8 cellular contexts compared by ENCODE assay signal in genomic region chr20:62832951-62833391, GRCh38. TPM values are rescaled to one million over a fixed set of nuclear protein-coding genes. Genes with fewer than 3 reads are reported as not detected.
A peak's percentile ranks its signal among the peaks of the same experiment; 100 is the strongest.
DNase-seq lines count a peak whose midpoint lies in the region; ATAC-seq, FAIRE-seq and TF ChIP-seq lines count a peak whose summit lies in the region.
"Had no signal": no experiment of that assay in that cellular context is flagged by ENCODE, and none has a peak within 500 bp of the region (broad histone marks: within the 10 kb centered on the region; RNA-seq: fewer than 3 reads in every experiment).

No MANE protein-coding gene starts in this region.

- no peak for DNase-seq in astrocyte (ENCODE audit: low read depth)
- peak; percentile 64 for DNase-seq in sigmoid colon
- DNase-seq in OCI-M1 (lab: John Stamatoyannopoulos, UW), result no peak
- no peak for DNase-seq in NCI-H524 treated with DMSO at 0.1 percent for 48 hours (lab: John Stamatoyannopoulos, UW)
- no peak for DNase-seq in H54 (ENCODE audit: insufficient read length, low spot score)

- no peak overlapping the region for H3K4me3 ChIP-seq in astrocyte (ENCODE audit: insufficient read depth, low read depth, low read length)
- no peak overlapping the region for H3K4me3 ChIP-seq in sigmoid colon

- H3K27me3 Mint-ChIP-seq in astrocyte (ENCODE audit: low read depth, unreplicated experiment), result no peaks in the 10 kb centered on the region

- H2AFZ ChIP-seq in astrocyte (ENCODE audit: low read depth, low read length), result peak overlapping the region; percentile 50

- H3K9me3 ChIP-seq in astrocyte (ENCODE audit: insufficient read depth, low read depth, low read length) (no peaks in the 10 kb centered on the region), sigmoid colon (no peaks in the 10 kb centered on the region)

- H3K4me2 ChIP-seq in astrocyte (ENCODE audit: low read length), result no peak overlapping the region

- TF ChIP-seq CTCF in astrocyte (IDR thresholded peaks at IDR 0.05; ENCODE audit: insufficient read depth, low read depth, low read length) (no peak), sigmoid colon (IDR thresholded peaks at IDR 0.05) (no peak)

- no peak for FAIRE-seq in astrocyte (lab: Jason Lieb, UNC)
- no peak for FAIRE-seq in H54 (lab: Jason Lieb, UNC)
- FAIRE-seq: bronchial epithelial cell had no signal

- no peak overlapping the region for H3K9ac ChIP-seq in astrocyte (ENCODE audit: low read length)

- H3K79me2 ChIP-seq in astrocyte (ENCODE audit: insufficient read depth, low read length), result no peaks in the 10 kb centered on the region

- no peaks in the 10 kb centered on the region for H3K36me3 ChIP-seq in astrocyte (ENCODE audit: insufficient read depth, low read length)
- no peaks in the 10 kb centered on the region for H3K36me3 ChIP-seq in sigmoid colon

- no peak for TF ChIP-seq EP300 in sigmoid colon (IDR thresholded peaks at IDR 0.05)

- WGBS in sigmoid colon, 2 donors, result 18 to 54% methylated on average over 14 of the region's 14 CpGs

- no peak overlapping the region for H3K27ac ChIP-seq in astrocyte (ENCODE audit: low read depth, low read length)
- H3K27ac ChIP-seq in sigmoid colon, result peak overlapping the region in 2 of 4 donors; percentile 46 to 50

- peaks cover 6% of the 10 kb centered on the region for H3K36me3 Mint-ChIP-seq in astrocyte (ENCODE audit: low read depth, unreplicated experiment)

- H4K20me1 ChIP-seq in astrocyte (ENCODE audit: insufficient read depth, low read length), result no peaks in the 10 kb centered on the region

- intact Hi-C loops in sigmoid colon (cut with DNase I), result no loop called here

- no peak overlapping the region for H3K27ac Mint-ChIP-seq in astrocyte (ENCODE audit: unreplicated experiment)

- ATAC-seq in GM19455 (IDR thresholded peaks at IDR 0.05; ENCODE audit: unreplicated experiment) (peak; percentile 26), HG03135 (IDR thresholded peaks at IDR 0.05; ENCODE audit: unreplicated experiment) (peak; percentile 12)

- no peak for TF ChIP-seq POLR2A in sigmoid colon (IDR thresholded peaks at IDR 0.05)
- no peak for TF ChIP-seq POLR2A in H54 (IDR thresholded peaks at IDR 0.05; ENCODE audit: low read depth, low read length)

- H3K4me3 Mint-ChIP-seq in astrocyte (ENCODE audit: unreplicated experiment), result no peak overlapping the region

- H3K4me1 ChIP-seq in astrocyte (ENCODE audit: insufficient read depth, low read length), result peaks cover 3% of the 10 kb centered on the region
- H3K4me1 ChIP-seq in sigmoid colon, result peaks cover 0 to 23% (median 15%) of the 10 kb centered on the region in 4 donors

- H3K9me3 Mint-ChIP-seq in astrocyte (ENCODE audit: unreplicated experiment), result no peaks in the 10 kb centered on the region

- no peaks in the 10 kb centered on the region for H3K27me3 ChIP-seq in astrocyte (ENCODE audit: insufficient read depth, low read length)
- peaks cover 0 to 9% (median under 1%) of the 10 kb centered on the region in 3 donors for H3K27me3 ChIP-seq in sigmoid colon

- peaks cover 3% of the 10 kb centered on the region for H3K4me1 Mint-ChIP-seq in astrocyte (ENCODE audit: low read depth, unreplicated experiment)

RNA-seq across cellular contexts. Expression of gene COL9A3, which starts 16.1 kb away (rescaled TPM):
- total RNA-seq in astrocyte (43.0 and 54.3 TPM in 2 replicates), sigmoid colon (10 to 100 TPM in 2 of 4 donors, 1 to 10 TPM in 2; 3.5 to 20.8 (median 10.8) TPM)
- polyA plus RNA-seq in sigmoid colon, result 1 to 10 TPM; 1.8 to 5.8 (median 4.4) TPM
- total RNA-seq: bronchial epithelial cell had no signal

RNA-seq across cellular contexts. Expression of gene OGFR, which starts 28.3 kb away (rescaled TPM):
- total RNA-seq in astrocyte (93.4 and 96.5 TPM in 2 replicates), sigmoid colon (10 to 100 TPM; 44.7 to 61.5 (median 48.6) TPM)
- polyA plus RNA-seq in sigmoid colon, result 10 to 100 TPM; 22.2 to 64.8 (median 43.7) TPM

RNA-seq across cellular contexts. Expression of gene TCFL5, which starts 28.7 kb away (rescaled TPM):
- 11.0 and 13.5 TPM in 2 replicates for total RNA-seq in astrocyte
- total RNA-seq in sigmoid colon, result 10 to 100 TPM in 2 of 4 donors, 1 to 10 TPM in 2; 8.1 to 16.9 (median 12.1) TPM
- polyA plus RNA-seq in sigmoid colon, result 1 to 10 TPM; 2.3 to 7.8 (median 3.8) TPM

RNA-seq across cellular contexts. Expression of gene MRGBP, which starts 36.7 kb away (rescaled TPM):
- total RNA-seq in astrocyte, result 18.7 and 19.3 TPM in 2 replicates
- 10 to 100 TPM in 3 of 4 donors, 1 to 10 TPM in 1; 7.1 to 16.0 (median 12.4) TPM for total RNA-seq in sigmoid colon
- polyA plus RNA-seq in sigmoid colon, result 10 to 100 TPM in 2 of 3 donors, 1 to 10 TPM in 1; 8.1 to 11.2 (median 10.2) TPM
